Comparison of ENCODE assay signal across 7 cellular contexts in the genomic region with DNA sequence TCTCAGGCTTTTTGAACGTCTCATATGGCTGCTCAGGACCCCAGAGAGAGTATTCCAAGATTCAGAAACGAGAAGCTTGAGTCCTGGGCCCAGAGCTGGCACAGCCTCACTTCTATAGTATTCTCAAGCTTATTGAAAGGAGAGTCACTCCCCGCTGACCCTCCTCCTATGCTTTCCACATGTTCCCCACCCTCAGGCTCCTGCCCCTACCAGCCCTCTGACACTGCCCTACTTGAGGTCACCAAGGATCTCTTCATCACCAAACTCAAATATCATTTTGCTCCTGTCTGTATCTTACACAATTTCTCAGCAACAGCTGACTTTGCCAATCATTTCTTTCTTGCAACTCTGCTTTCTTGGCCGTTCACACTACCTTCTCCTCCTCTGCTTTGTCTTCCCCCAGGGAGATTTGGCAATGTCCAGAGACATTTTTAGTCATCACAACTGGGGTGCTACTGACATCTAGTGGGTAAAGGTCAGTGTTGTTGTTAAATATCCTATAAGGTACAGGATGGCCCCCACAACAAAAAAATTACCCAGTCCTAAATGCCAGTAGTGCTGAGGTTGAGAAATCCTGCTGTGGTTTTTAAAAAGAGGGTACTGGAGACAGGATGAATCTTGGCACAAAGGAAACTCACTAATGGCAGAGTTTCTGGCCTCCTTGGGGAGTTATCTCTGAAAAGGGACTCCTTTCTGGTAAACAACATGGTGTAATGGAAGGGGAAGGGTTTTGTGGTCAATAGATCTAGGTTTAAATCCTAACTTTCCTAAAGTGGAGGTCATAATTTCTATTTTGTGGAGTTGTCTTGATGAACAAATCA. TPM values are rescaled to one million over a fixed set of nuclear protein-coding genes. Genes with fewer than 3 reads are reported as not detected.
DNase-seq lines count a peak whose midpoint lies in the region; ATAC-seq, FAIRE-seq and TF ChIP-seq lines count a peak whose summit lies in the region.

No MANE protein-coding gene starts in this region.

- no peaks in the 10 kb centered on the region for H3K9me1 ChIP-seq in K562 (ENCODE audit: control insufficient read depth, insufficient read depth, low read length)

- no peak overlapping the region for H2AK5ac ChIP-seq in mesenchymal stem cell (ENCODE audit: low read length, severe bottlenecking)

- no peak overlapping the region for H2BK15ac ChIP-seq in mesenchymal stem cell (ENCODE audit: low read depth, poor library complexity, severe bottlenecking)

- ATAC-seq in GM18499 (IDR thresholded peaks at IDR 0.05; ENCODE audit: insufficient read depth, unreplicated experiment) (peak; percentile 62), K562 (peak; percentile 73)

- in situ Hi-C loops in K562 (cut with MboI), result no loop called here

- no peaks in the 10 kb centered on the region for H3K36me3 ChIP-seq in Karpas-422 (ENCODE audit: insufficient read depth, low read length)
- H3K36me3 ChIP-seq in K562 (ENCODE audit: control insufficient read depth, insufficient read depth, low read length), result no peaks in the 10 kb centered on the region
- no peaks in the 10 kb centered on the region for H3K36me3 ChIP-seq in mesenchymal stem cell (ENCODE audit: control insufficient read depth in 1 of 2, insufficient read depth in 2 of 2, low read depth in 1 of 2, low read length in 2 of 2)
- no peaks in the 10 kb centered on the region for H3K36me3 ChIP-seq in small intestine (ENCODE audit: control insufficient read depth in 2 of 2, insufficient read depth in 2 of 2, low read length in 2 of 2)

- peak overlapping the region; percentile 58; the same call in 1 of the 2 replicates for H3K9ac ChIP-seq in Karpas-422 (ENCODE audit: low read length)
- H3K9ac ChIP-seq in K562 (ENCODE audit: insufficient read depth in 1 of 2, low read depth in 2 of 2, low read length in 2 of 2), result no peak overlapping the region
- H3K9ac ChIP-seq in mesenchymal stem cell (ENCODE audit: low read length), result peak overlapping the region; percentile 82

- TF ChIP-seq POLR2A in H54 (IDR thresholded peaks at IDR 0.05; ENCODE audit: low read depth, low read length), result no peak
- TF ChIP-seq POLR2A in K562 (conservative IDR thresholded peaks at IDR 0.05), result no peak

- FAIRE-seq in H54 (lab: Jason Lieb, UNC) (peak; percentile 53), K562 (lab: Jason Lieb, UNC) (peak; percentile 42), small intestine (lab: Jason Lieb, UNC) (no peak)

- H3K9me3 ChIP-seq in Karpas-422 (ENCODE audit: low read length) (no peaks in the 10 kb centered on the region), K562 (replicated peaks; ENCODE audit: control insufficient read depth, insufficient read depth, low read depth, low read length) (no peaks in the 10 kb centered on the region), mesenchymal stem cell (ENCODE audit: control insufficient read depth, low read length) (no peaks in the 10 kb centered on the region), small intestine (ENCODE audit: control insufficient read depth, low read depth) (no peaks in the 10 kb centered on the region)

- H3K4me3 ChIP-seq in Karpas-422 (ENCODE audit: low read length) (no peak overlapping the region), K562 (no peak overlapping the region), mesenchymal stem cell (ENCODE audit: insufficient read depth in 1 of 2, low read depth in 1 of 2, low read length in 2 of 2) (peak overlapping the region in 1 of 2 experiments; percentile 40), small intestine (ENCODE audit: low read depth in 1 of 2, low read length in 2 of 2) (no peak overlapping the region)

- H3K4me1 ChIP-seq in Karpas-422 (ENCODE audit: low read length), result peaks cover 53% of the 10 kb centered on the region
- no peaks in the 10 kb centered on the region; a peak in 1 of 5 replicates for H3K4me1 ChIP-seq in K562 (replicated peaks in 1 of 2; ENCODE audit: control insufficient read depth in 2 of 2, insufficient read depth in 2 of 2, low read length in 2 of 2)
- no peaks in the 10 kb centered on the region for H3K4me1 ChIP-seq in mesenchymal stem cell (ENCODE audit: control insufficient read depth, insufficient read depth, low read depth, low read length)
- no peaks in the 10 kb centered on the region for H3K4me1 ChIP-seq in small intestine (ENCODE audit: control insufficient read depth in 2 of 2, insufficient read depth in 1 of 2, low read depth in 1 of 2, low read length in 1 of 2)

- H2BK120ac ChIP-seq in mesenchymal stem cell (ENCODE audit: low read depth, low read length), result no peak overlapping the region

- H3K27ac ChIP-seq in Karpas-422 (ENCODE audit: low read length) (peak overlapping the region; percentile 97), K562 (ENCODE audit: extremely low read depth, low read depth, low read length) (no peak overlapping the region), mesenchymal stem cell (ENCODE audit: low read length, poor library complexity, severe bottlenecking) (no peak overlapping the region), small intestine (ENCODE audit: low read depth in 1 of 2, low read length in 1 of 2) (no peak overlapping the region)

- H2AFZ ChIP-seq in Karpas-422 (ENCODE audit: low read length) (peak overlapping the region; percentile 95; the same call in 1 of the 2 replicates), K562 (ENCODE audit: low read depth, low read length) (no peak overlapping the region), mesenchymal stem cell (ENCODE audit: low read depth, low read length) (no peak overlapping the region)

- H4K91ac ChIP-seq in mesenchymal stem cell (ENCODE audit: low read length), result peak overlapping the region; percentile 29

- POLR2A ChIA-PET in K562 (lab: Yijun Ruan, JAX), result interaction anchor here (1.0 kb wide), 1 partner anchor 24 kb away, joined by 3 read pairs; no protein-coding TSS in a partner anchor

- H3K79me2 ChIP-seq in Karpas-422 (ENCODE audit: low read length) (no peaks in the 10 kb centered on the region), K562 (ENCODE audit: control insufficient read depth, insufficient read depth, low read length) (no peaks in the 10 kb centered on the region)

- peak overlapping the region; percentile 25 to 87 for H2BK12ac ChIP-seq in mesenchymal stem cell (ENCODE audit: low read length in 2 of 2)

- no peaks in the 10 kb centered on the region for H3K9me2 ChIP-seq in Karpas-422 (replicated peaks; ENCODE audit: insufficient read depth, low read length)

- H3K79me1 ChIP-seq in mesenchymal stem cell (replicated peaks; ENCODE audit: low read length, poor library complexity, severe bottlenecking), result no peaks in the 10 kb centered on the region

- peak overlapping the region in 1 of 2 experiments; percentile 43 for H3K4ac ChIP-seq in mesenchymal stem cell (ENCODE audit: low read depth in 1 of 2, low read length in 2 of 2)

- H3K27me3 ChIP-seq in Karpas-422 (ENCODE audit: low read length) (no peaks in the 10 kb centered on the region), K562 (ENCODE audit: control insufficient read depth in 2 of 2, insufficient read depth in 2 of 2, low read length in 2 of 2) (peaks cover 4 to 12% of the 10 kb centered on the region in 2 experiments; a peak in 3 of 5 replicates), mesenchymal stem cell (ENCODE audit: control insufficient read depth in 1 of 2, insufficient read depth in 1 of 2, low read length in 2 of 2) (peaks cover 2 to 7% of the 10 kb centered on the region in 2 experiments), small intestine (ENCODE audit: control insufficient read depth in 2 of 2, insufficient read depth in 2 of 2, low read length in 2 of 2) (no peaks in the 10 kb centered on the region)

- peak in 1 of 2 experiments; percentile 42; a peak in 3 of 4 replicates for TF ChIP-seq RAD21 in K562 (CRISPR knock-in tag; conservative IDR thresholded peaks at IDR 0.05 in 1 of 2, IDR thresholded peaks at IDR 0.05 in 1 of 2)

- H3K18ac ChIP-seq in mesenchymal stem cell (ENCODE audit: low read depth in 1 of 2, low read length in 2 of 2), result peak overlapping the region; percentile 71 to 72

- H2BK5ac ChIP-seq in mesenchymal stem cell (ENCODE audit: low read depth, low read length, poor library complexity, severe bottlenecking), result no peak overlapping the region

- intact Hi-C loops in K562 (cut with micrococcal nuclease), result no loop called here

- no peaks in the 10 kb centered on the region for H4K20me1 ChIP-seq in Karpas-422 (ENCODE audit: insufficient read depth, low read depth, low read length)
- no peaks in the 10 kb centered on the region for H4K20me1 ChIP-seq in K562 (replicated peaks; ENCODE audit: control insufficient read depth, insufficient read depth, low read length)

- TF ChIP-seq EP300 in K562 (IDR thresholded peaks at IDR 0.05; ENCODE audit: low read length), result no peak

- DNase-seq in H54 (ENCODE audit: insufficient read length, low spot score) (no peak), Karpas-422 (peak; percentile 92), K562 (ENCODE audit: extremely low read depth in 1 of 4, low spot score in 3 of 4) (peak in 2 of 4 experiments; percentile 13 to 24), mesenchymal stem cell (peak; percentile 77), small intestine (no peak), OCI-M2 (lab: John Stamatoyannopoulos, UW; ENCODE audit: unreplicated experiment) (no peak)

- CTCF ChIA-PET in K562 (lab: Yijun Ruan, JAX; ENCODE audit: low intra/inter-chr PET ratio), result no interaction called here

- WGBS in K562 (ENCODE audit: insufficient coverage, low coverage, missing lambda C conversion rate), result 1% methylated on average over 4 of the region's 4 CpGs
- WGBS in mesenchymal stem cell, result 86% methylated on average over 3 of the region's 4 CpGs
- 71 to 80% (median 75%) methylated on average over 4 of the region's 4 CpGs for WGBS in small intestine, 3 donors

- BruUV-seq in K562 (replicated peaks; lab: Mats Ljungman, UMichigan), result no TSS peak

- TF ChIP-seq CTCF in K562 (IDR thresholded peaks at IDR 0.05 in 2 of 3, conservative IDR thresholded peaks at IDR 0.05 in 1 of 3; ENCODE audit: insufficient read depth in 2 of 3, low read depth in 1 of 3, low read length in 3 of 3), result peak; percentile 29 to 55 (median 42); a peak in 4 of 6 replicates

- peak overlapping the region; percentile 39 for H3K4me2 ChIP-seq in Karpas-422 (ENCODE audit: low read depth, low read length, poor library complexity, severe bottlenecking)
- no peak overlapping the region for H3K4me2 ChIP-seq in K562 (ENCODE audit: insufficient read depth, low read length)
- H3K4me2 ChIP-seq in mesenchymal stem cell (ENCODE audit: low read length, poor library complexity, severe bottlenecking), result no peak overlapping the region

- H4K8ac ChIP-seq in mesenchymal stem cell (ENCODE audit: low read length), result peak overlapping the region; percentile 46

- no peak overlapping the region for H3K23ac ChIP-seq in mesenchymal stem cell (ENCODE audit: low read length in 2 of 2)

- peak overlapping the region in 1 of 2 experiments; percentile 36 for H3K14ac ChIP-seq in mesenchymal stem cell (ENCODE audit: low read length in 2 of 2)

RNA-seq across cellular contexts. Expression of a gene that starts 26.9 kb away (rescaled TPM):
- total RNA-seq in Karpas-422 (2014; rRNA removed; shearing (Covaris generic); ENCODE audit: low replicate concordance), result 17.8 and 37.6 TPM in 2 replicates
- 7.7 and 29.7 TPM in 2 replicates for total RNA-seq in K562 (2011; cell fraction: chromatin; rRNA removed; ENCODE audit: low replicate concordance)
- total RNA-seq in K562 (2011; cell fraction: nucleolus; rRNA removed), result 2.8 and 5.1 TPM in 2 replicates
- total RNA-seq in K562 (2011; cell fraction: nucleoplasm; rRNA removed), result 13.0 and 21.4 TPM in 2 replicates
- total RNA-seq in K562 (2014; rRNA removed) (1.5 and 2.1 TPM in 2 replicates), K562 (2014; rRNA removed; fragmentation: Illumina TruSeq; extraction: Trizol) (3.4 and 3.5 TPM in 2 replicates), K562 (2015; rRNA removed; fragmentation: Illumina TruSeq; extraction: Trizol) (1.9 and 2.4 TPM in 2 replicates), K562 (2021) (5.5 and 6.7 TPM in 2 replicates)
- polyA plus RNA-seq in K562 (2011; rRNA removed) (27.5 and 34.2 TPM in 2 replicates), K562 (2014; fragmentation: Illumina TruSeq; extraction: Trizol) (4.0 and 4.1 TPM in 2 replicates), K562 (2014; fragmentation: Nextera tagmentation; extraction: Ambion mirVana) (10 to 100 TPM in 1 of 2 experiments, 1 to 10 TPM in 1; 9.7 to 10.7 TPM), K562 (2014; rRNA removed) (6.4 and 11.0 TPM in 2 replicates), small intestine (10 to 100 TPM; 13.3 to 16.2 (median 15.7) TPM)
- 6.5 and 18.8 TPM in 2 replicates for polyA plus RNA-seq in K562 (2011; cell fraction: cytosol; rRNA removed)
- polyA plus RNA-seq in K562 (2011; cell fraction: nucleus; rRNA removed), result 8.4 and 16.2 TPM in 2 replicates
- polyA plus RNA-seq in K562 (2012), result 8.8 TPM in 2 replicates
- polyA minus RNA-seq in K562 (2011; rRNA and poly(A)+ RNA removed), result 16.5 and 22.3 TPM in 2 replicates
- polyA minus RNA-seq in K562 (2011; cell fraction: cytosol; rRNA and poly(A)+ RNA removed), result 3.2 and 5.3 TPM in 2 replicates
- polyA minus RNA-seq in K562 (2011; cell fraction: nucleus; rRNA and poly(A)+ RNA removed), result 5.5 and 14.8 TPM in 2 replicates
- polyA plus RNA-seq in mesenchymal stem cell (2013, experiment 1 of 2), result 10.1 TPM
- polyA plus RNA-seq in mesenchymal stem cell (2013, experiment 2 of 2), result 10.5 TPM

RNA-seq across cellular contexts. Expression of a gene that starts 47.5 kb away (rescaled TPM):
- total RNA-seq in Karpas-422 (2014; rRNA removed; shearing (Covaris generic); ENCODE audit: low replicate concordance), result 22.6 and 24.6 TPM in 2 replicates
- 33.4 and 55.4 TPM in 2 replicates for total RNA-seq in K562 (2011; cell fraction: chromatin; rRNA removed; ENCODE audit: low replicate concordance)
- 16.0 and 23.0 TPM in 2 replicates for total RNA-seq in K562 (2011; cell fraction: nucleolus; rRNA removed)
- 29.9 TPM in 2 replicates for total RNA-seq in K562 (2011; cell fraction: nucleoplasm; rRNA removed)
- 9.6 and 10.8 TPM in 2 replicates for total RNA-seq in K562 (2014; rRNA removed)
- total RNA-seq in K562 (2014; rRNA removed; fragmentation: Illumina TruSeq; extraction: Trizol), result 12.4 and 12.7 TPM in 2 replicates
- 19.3 and 20.7 TPM in 2 replicates for total RNA-seq in K562 (2015; rRNA removed; fragmentation: Illumina TruSeq; extraction: Trizol)
- 11.1 and 14.1 TPM in 2 replicates for total RNA-seq in K562 (2021)
- 13.7 and 22.8 TPM in 2 replicates for polyA plus RNA-seq in K562 (2011; rRNA removed)
- polyA plus RNA-seq in K562 (2011; cell fraction: cytosol; rRNA removed), result 4.3 and 9.2 TPM in 2 replicates
- 94.9 and 129 TPM in 2 replicates for polyA plus RNA-seq in K562 (2011; cell fraction: nucleus; rRNA removed)
- polyA plus RNA-seq in K562 (2012), result 8.9 and 11.6 TPM in 2 replicates
- polyA plus RNA-seq in K562 (2014; fragmentation: Illumina TruSeq; extraction: Trizol), result 11.3 and 15.3 TPM in 2 replicates
- polyA plus RNA-seq in K562 (2014; fragmentation: Nextera tagmentation; extraction: Ambion mirVana), result 1 to 10 TPM; 3.3 to 3.6 TPM
- polyA plus RNA-seq in K562 (2014; rRNA removed), result 11.6 and 12.2 TPM in 2 replicates
- 11.7 and 21.5 TPM in 2 replicates for polyA minus RNA-seq in K562 (2011; rRNA and poly(A)+ RNA removed)
- 6.0 and 6.9 TPM in 2 replicates for polyA minus RNA-seq in K562 (2011; cell fraction: cytosol; rRNA and poly(A)+ RNA removed)
- 27.1 and 60.1 TPM in 2 replicates for polyA minus RNA-seq in K562 (2011; cell fraction: nucleus; rRNA and poly(A)+ RNA removed)
- polyA plus RNA-seq in mesenchymal stem cell (2013, experiment 1 of 2), result 13.9 TPM
- polyA plus RNA-seq in mesenchymal stem cell (2013, experiment 2 of 2), result 12.1 TPM
- 10 to 100 TPM in 2 of 3 donors, 1 to 10 TPM in 1; 7.2 to 13.6 (median 10.3) TPM for polyA plus RNA-seq in small intestine

Comparison
In these comparisons a context has a peak if more than half of its experiments do, and no peak if none do; other contexts are left out.
1. DNase-seq: peak in Karpas-422 (single experiment) and mesenchymal stem cell (single experiment); none in H54 (single experiment), small intestine (single experiment) and OCI-M2 (single experiment).
2. H3K9ac ChIP-seq: peak in Karpas-422 (single experiment) and mesenchymal stem cell (single experiment); none in K562 (0 of 2).